31 cellular contexts compared by ENCODE assay signal in genomic region chr20:22400440-22400839, GRCh38.
"Had no signal": no experiment of that assay in that cellular context is flagged by ENCODE, and none has a peak within 500 bp of the region (broad histone marks: within the 10 kb centered on the region; RNA-seq: fewer than 3 reads in every experiment).

No MANE protein-coding gene starts in this region.

- H3K9me3 Mint-ChIP-seq: nephron; neural progenitor cell; stimulated activated naive CD8-positive, alpha-beta T cell treated with anti-CD3 and anti-CD28 coated beads, Interleukin-15, amount 100 ng/mL, for 72 hours; type B pancreatic cell had no signal

- H3K27me3 Mint-ChIP-seq: progenitor cell of endocrine pancreas had no signal

- H3K4me2 ChIP-seq: neural progenitor cell, smooth muscle cell had no signal

- H2AFZ ChIP-seq: neural progenitor cell, parathyroid adenoma had no signal

- H3K79me2 ChIP-seq: parathyroid adenoma had no signal

- H3K4me3 Mint-ChIP-seq: natural killer cell; nephron; neural progenitor cell; stimulated activated memory B cell treated with anti-CD40 and anti-IgM and Interleukin-4, amounts not matched to agents 10 μg/mL and 1 μg/mL and 100 μg/mL, for 72 hours; stimulated activated naive CD8-positive, alpha-beta T cell treated with anti-CD3 and anti-CD28 coated beads, Interleukin-15, amount 100 ng/mL, for 72 hours; type B pancreatic cell had no signal

- ATAC-seq: natural killer cell; psoas muscle; right cardiac atrium; sciatic nerve; stimulated activated naive CD8-positive, alpha-beta T cell treated with anti-CD3 and anti-CD28 coated beads, Interleukin-15, amount 100 ng/mL, for 72 hours; stimulated activated naive CD8-positive, alpha-beta T cell treated with anti-CD3 and anti-CD28 coated beads, Interleukin-15, Interleukin-2, amounts not matched to agents 100 U/mL and 50 U/mL, for 24 hours; upper lobe of right lung had no signal

- H3K4me3 ChIP-seq: neural progenitor cell, ovary, psoas muscle, skin epidermis, smooth muscle cell, spleen, suprapubic skin, testis, tibial artery, transverse colon, upper lobe of right lung, uterus had no signal

- H3K4me1 ChIP-seq: parathyroid adenoma had no signal

- H3K27ac Mint-ChIP-seq: natural killer cell; nephron; neural progenitor cell; progenitor cell of endocrine pancreas; stimulated activated memory B cell treated with anti-CD40 and anti-IgM and Interleukin-4, amounts not matched to agents 10 μg/mL and 1 μg/mL and 100 μg/mL, for 72 hours; stimulated activated naive CD8-positive, alpha-beta T cell treated with anti-CD3 and anti-CD28 coated beads, Interleukin-15, amount 100 ng/mL, for 72 hours; type B pancreatic cell had no signal

- H3K36me3 Mint-ChIP-seq: natural killer cell; neural progenitor cell; stimulated activated memory B cell treated with anti-CD40 and anti-IgM and Interleukin-4, amounts not matched to agents 10 μg/mL and 1 μg/mL and 100 μg/mL, for 72 hours; type B pancreatic cell had no signal

- H3K27me3 ChIP-seq: ovary, suprapubic skin, testis, tibial artery, transverse colon, upper lobe of right lung, uterus had no signal

- H3K4me1 Mint-ChIP-seq: stimulated activated memory B cell treated with anti-CD40 and anti-IgM and Interleukin-4, amounts not matched to agents 10 μg/mL and 1 μg/mL and 100 μg/mL, for 72 hours had no signal

- H3K9ac ChIP-seq: neural progenitor cell, parathyroid adenoma had no signal

- DNase-seq: natural killer cell; occipital lobe; ovary; posterior cingulate gyrus; psoas muscle; right cardiac atrium; spleen; stimulated activated CD4-positive, alpha-beta T cell treated with anti-CD3 and anti-CD28 coated beads, Interleukin-12 subunit alpha, Interleukin-12 subunit beta, amount 100 ng/mL, for 4 hours; stimulated activated CD4-positive, alpha-beta T cell treated with anti-CD3 and anti-CD28 coated beads, Interleukin-1b, Interleukin-23, amount 100 ng/mL, for 48 hours; stimulated activated CD4-positive, alpha-beta T cell treated with anti-CD3 and anti-CD28 coated beads, Interleukin-4, amount 100 ng/mL, for 1 hour; stimulated activated CD4-positive, alpha-beta T cell treated with anti-CD3 and anti-CD28 coated beads, Interleukin-4, amount 100 ng/mL, for 4 hours; stimulated activated CD8-positive, alpha-beta memory T cell treated with anti-CD3 and anti-CD28 coated beads, Interleukin-4, amount 100 ng/mL, for 48 hours; stimulated activated naive CD4-positive, alpha-beta T cell; stimulated activated naive CD8-positive, alpha-beta T cell treated with anti-CD3 and anti-CD28 coated beads, Interleukin-15, amount 100 ng/mL, for 72 hours; stimulated activated naive CD8-positive, alpha-beta T cell treated with anti-CD3 and anti-CD28 coated beads, Interleukin-15, Interleukin-2, amounts not matched to agents 100 U/mL and 50 U/mL, for 24 hours; substantia nigra; testis; tibial artery; transverse colon; upper lobe of right lung; uterus had no signal

- H3K9me3 ChIP-seq: ovary, psoas muscle, spleen, suprapubic skin, testis, tibial artery, transverse colon, upper lobe of right lung, uterus had no signal

- H3K36me3 ChIP-seq: neural progenitor cell, ovary, spleen, suprapubic skin, tibial artery, transverse colon, upper lobe of right lung, uterus had no signal

- H3K27ac ChIP-seq: neural progenitor cell, ovary, parathyroid adenoma, psoas muscle, skin epidermis, spleen, suprapubic skin, testis, tibial artery, transverse colon, upper lobe of right lung, uterus had no signal
